Comparison of ENCODE assay signal across 14 cellular contexts in the genomic region with DNA sequence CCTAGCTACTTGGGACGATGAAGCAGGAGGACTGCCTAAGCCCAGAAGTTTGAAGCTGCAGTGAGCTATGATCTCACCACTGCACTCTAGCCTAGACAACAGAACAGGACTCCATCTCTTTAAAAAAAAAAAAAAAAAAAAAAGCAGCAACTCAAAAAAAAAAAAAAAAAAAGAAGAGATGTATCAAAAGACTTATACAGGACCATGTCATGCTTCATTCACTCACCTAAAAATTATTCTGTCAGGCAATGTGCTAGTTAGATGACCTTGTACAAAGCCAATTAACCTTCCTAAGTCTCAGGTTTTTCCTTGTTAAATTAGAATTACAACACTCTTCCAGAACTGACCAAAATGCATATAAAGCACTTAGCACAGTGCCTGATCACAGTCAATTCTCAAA.
"Had no signal": no experiment of that assay in that cellular context is flagged by ENCODE, and none has a peak within 500 bp of the region (broad histone marks: within the 10 kb centered on the region; RNA-seq: fewer than 3 reads in every experiment).

No MANE protein-coding gene starts in this region.

- ATAC-seq: activated CD8-positive, alpha-beta T cell treated with anti-CD3 and anti-CD28 coated beads for 36 hours; activated naive CD4-positive, alpha-beta T cell treated with anti-CD3 and anti-CD28 coated beads, Interleukin-2, amount 50 U/mL, for 72 hours; gastroesophageal sphincter; heart right ventricle; left cardiac atrium; sciatic nerve; upper lobe of right lung had no signal

- H3K4me3 Mint-ChIP-seq: activated CD8-positive, alpha-beta T cell treated with anti-CD3 and anti-CD28 coated beads for 36 hours; neural crest cell had no signal

- H3K9me3 Mint-ChIP-seq: activated CD8-positive, alpha-beta T cell treated with anti-CD3 and anti-CD28 coated beads for 36 hours; activated naive CD4-positive, alpha-beta T cell treated with anti-CD3 and anti-CD28 coated beads, Interleukin-2, amount 50 U/mL, for 72 hours had no signal

- DNase-seq: activated CD4-positive, alpha-beta T cell treated with anti-CD3 and anti-CD28 coated beads for 4 hours; activated CD8-positive, alpha-beta memory T cell treated with anti-CD3 and anti-CD28 coated beads, Interleukin-2, amount 50 U/mL, for 4 hours; activated CD8-positive, alpha-beta T cell treated with anti-CD3 and anti-CD28 coated beads for 36 hours; activated effector memory CD4-positive, alpha-beta T cell treated with Interleukin-2 at 50 U/mL for 16 hours; caudate nucleus; colonic mucosa; heart right ventricle; left cardiac atrium; T-helper 1 cell; upper lobe of right lung had no signal

- H3K4me1 Mint-ChIP-seq: neural crest cell had no signal

- H3K27me3 Mint-ChIP-seq: activated CD8-positive, alpha-beta T cell treated with anti-CD3 and anti-CD28 coated beads for 36 hours had no signal
